13 cellular contexts compared by ENCODE assay signal in genomic region chr2:75545387-75545786, GRCh38. TPM values are rescaled to one million over a fixed set of nuclear protein-coding genes. Genes with fewer than 3 reads are reported as not detected.
DNase-seq lines count a peak whose midpoint lies in the region; ATAC-seq and TF ChIP-seq lines count a peak whose summit lies in the region.
"Had no signal": no experiment of that assay in that cellular context is flagged by ENCODE, and none has a peak within 500 bp of the region (broad histone marks: within the 10 kb centered on the region; RNA-seq: fewer than 3 reads in every experiment).

No MANE protein-coding gene starts in this region.

- H2AK9ac ChIP-seq in IMR-90 (replicated peaks; ENCODE audit: low read depth, low read length, poor library complexity), result no peak overlapping the region

- no peak overlapping the region for H2BK20ac ChIP-seq in IMR-90 (ENCODE audit: low read depth, low read length)

- H2BK12ac ChIP-seq in neuronal stem cell (ENCODE audit: low read length), result no peak overlapping the region

- BruUV-seq in IMR-90 (replicated peaks; lab: Mats Ljungman, UMichigan), result no TSS peak

- no peaks in the 10 kb centered on the region for H3K9me3 ChIP-seq in IMR-90 (ENCODE audit: control insufficient read depth, insufficient read depth, low read length)
- H3K9me3 ChIP-seq in esophagus muscularis mucosa, result no peaks in the 10 kb centered on the region
- H3K9me3 ChIP-seq in neuronal stem cell (replicated peaks in 1 of 2; ENCODE audit: control insufficient read depth in 2 of 2, insufficient read depth in 1 of 2, low read depth in 1 of 2, low read length in 2 of 2), result peaks cover 0 to 3% of the 10 kb centered on the region in 2 donors
- H3K9me3 ChIP-seq: Caco-2 had no signal

- no peak for ATAC-seq in IMR-90 (ENCODE audit: low read depth)
- no peak for ATAC-seq in activated CD8-positive, alpha-beta T cell treated with anti-CD3 and anti-CD28 coated beads, Interleukin-2, amount 10 ng/mL, durations not matched to agents 7 days and 5 days

- peak overlapping the region; percentile 44; the same call in 1 of the 2 replicates for H3K18ac ChIP-seq in IMR-90 (ENCODE audit: low read depth, low read length)
- no peak overlapping the region for H3K18ac ChIP-seq in neuronal stem cell (ENCODE audit: low read length)

- TF ChIP-seq POLR2A in IMR-90 (IDR thresholded peaks at IDR 0.05; ENCODE audit: low read depth, low read length) (no peak), esophagus muscularis mucosa (IDR thresholded peaks at IDR 0.05; ENCODE audit: low read depth) (no peak)

- H3K4me3 ChIP-seq in IMR-90 (ENCODE audit: insufficient read depth, low read depth, low read length) (no peak overlapping the region), esophagus muscularis mucosa (no peak overlapping the region), neuronal stem cell (ENCODE audit: low read length in 2 of 2) (no peak overlapping the region)

- intact Hi-C loops in IMR-90 (cut with micrococcal nuclease) (no loop called here), esophagus muscularis mucosa (cut with DNase I) (no loop called here)

- H4K8ac ChIP-seq in IMR-90 (ENCODE audit: low read depth in 2 of 2, low read length in 2 of 2) (no peak overlapping the region), neuronal stem cell (ENCODE audit: low read depth, low read length) (no peak overlapping the region)

- H3K27me3 ChIP-seq in IMR-90 (ENCODE audit: control insufficient read depth, insufficient read depth, low read length) (no peaks in the 10 kb centered on the region), esophagus muscularis mucosa (no peaks in the 10 kb centered on the region), neuronal stem cell (ENCODE audit: control insufficient read depth in 3 of 3, insufficient read depth in 3 of 3, low read depth in 1 of 3, low read length in 3 of 3) (no peaks in the 10 kb centered on the region)

- H2AFZ ChIP-seq in IMR-90 (replicated peaks; ENCODE audit: low read length, poor library complexity) (no peak overlapping the region), neuronal stem cell (ENCODE audit: low read length) (peak overlapping the region; percentile 39)

- H2BK5ac ChIP-seq in IMR-90 (ENCODE audit: low read depth, low read length, poor library complexity, severe bottlenecking) (no peak overlapping the region), neuronal stem cell (ENCODE audit: low read length) (no peak overlapping the region)

- POLR2A ChIA-PET in IMR-90 (lab: Charles Lee; ENCODE audit: unreplicated experiment) (no interaction called here), RWPE1 (lab: Yijun Ruan, JAX; ENCODE audit: low non-redundant PET) (no interaction called here)
- POLR2A ChIA-PET in activated CD8-positive, alpha-beta T cell treated with anti-CD3 and anti-CD28 coated beads, Interleukin-2, amount 10 ng/mL, durations not matched to agents 7 days and 5 days (lab: Charles Lee), result no interaction called here

- no peak for TF ChIP-seq RAD21 in IMR-90 (IDR thresholded peaks at IDR 0.05; ENCODE audit: low read length)

- no peak overlapping the region for H3K9ac ChIP-seq in IMR-90 (ENCODE audit: low read depth, low read length)
- no peak overlapping the region for H3K9ac ChIP-seq in neuronal stem cell (ENCODE audit: low read depth, low read length, poor library complexity)

- in situ Hi-C loops in IMR-90 (cut with MboI; ENCODE audit: low sequenced_read_pairs), result no loop called here

- no peaks in the 10 kb centered on the region for H3K36me3 Mint-ChIP-seq in activated CD8-positive, alpha-beta T cell treated with anti-CD3 and anti-CD28 coated beads, Interleukin-2, amount 10 ng/mL, durations not matched to agents 7 days and 5 days (ENCODE audit: low read depth)

- H3K36me3 ChIP-seq in IMR-90 (ENCODE audit: control insufficient read depth, insufficient read depth, low read length), result peaks cover 14% of the 10 kb centered on the region
- no peaks in the 10 kb centered on the region for H3K36me3 ChIP-seq in esophagus muscularis mucosa
- H3K36me3 ChIP-seq in neuronal stem cell (replicated peaks in 1 of 2; ENCODE audit: control insufficient read depth in 2 of 2, insufficient read depth in 2 of 2, low read length in 2 of 2), result no peaks in the 10 kb centered on the region

- H3K27ac Mint-ChIP-seq in activated CD8-positive, alpha-beta T cell treated with anti-CD3 and anti-CD28 coated beads, Interleukin-2, amount 10 ng/mL, durations not matched to agents 7 days and 5 days, result no peak overlapping the region
- H3K27ac Mint-ChIP-seq: CD4-positive, alpha-beta T cell; H9 had no signal

- peak overlapping the region; percentile 69; the same call in 1 of the 2 replicates for H4K5ac ChIP-seq in IMR-90 (ENCODE audit: low read depth, low read length)

- H3K4me3 Mint-ChIP-seq in activated CD8-positive, alpha-beta T cell treated with anti-CD3 and anti-CD28 coated beads, Interleukin-2, amount 10 ng/mL, durations not matched to agents 7 days and 5 days, result no peak overlapping the region
- H3K4me3 Mint-ChIP-seq: CD4-positive, alpha-beta T cell; H9 had no signal

- peaks cover 9% of the 10 kb centered on the region for H3K27me3 Mint-ChIP-seq in activated CD8-positive, alpha-beta T cell treated with anti-CD3 and anti-CD28 coated beads, Interleukin-2, amount 10 ng/mL, durations not matched to agents 7 days and 5 days (ENCODE audit: low read depth)

- no peaks in the 10 kb centered on the region for H3K4me1 Mint-ChIP-seq in activated CD8-positive, alpha-beta T cell treated with anti-CD3 and anti-CD28 coated beads, Interleukin-2, amount 10 ng/mL, durations not matched to agents 7 days and 5 days (ENCODE audit: low read depth)

- TF ChIP-seq CTCF in IMR-90 (conservative IDR thresholded peaks at IDR 0.05; ENCODE audit: low read depth, low read length), result no peak
- no peak for TF ChIP-seq CTCF in esophagus muscularis mucosa (IDR thresholded peaks at IDR 0.05)
- no peak for TF ChIP-seq CTCF in RWPE1 (conservative IDR thresholded peaks at IDR 0.05; ENCODE audit: low read depth)

- no peak for DNase-seq in IMR-90
- DNase-seq in esophagus muscularis mucosa (ENCODE audit: extremely low spot score), result peak; percentile 85
- no peak for DNase-seq in neuronal stem cell (ENCODE audit: low spot score)
- peak; percentile 25 for DNase-seq in renal cortical epithelial cell (ENCODE audit: low read depth)
- DNase-seq in NK-92 treated with Interleukin-12 subunit alpha and Interleukin-12 subunit beta, amount 100 ng/mL, for 24 hours (lab: John Stamatoyannopoulos, UW), result no peak
- no peak for DNase-seq in RWPE1 (ENCODE audit: low spot score)
- no peak for DNase-seq in activated CD8-positive, alpha-beta T cell treated with anti-CD3 and anti-CD28 coated beads, Interleukin-2, amount 10 ng/mL, durations not matched to agents 7 days and 5 days
- DNase-seq: ACHN; Caco-2; CD4-positive, alpha-beta T cell; GF-D8; H9 had no signal

- peaks cover 61 to 92% of the 10 kb centered on the region in 2 experiments for H3K79me1 ChIP-seq in IMR-90 (ENCODE audit: low read depth in 1 of 2, low read length in 2 of 2)
- H3K79me1 ChIP-seq in neuronal stem cell (ENCODE audit: low read depth, low read length), result no peaks in the 10 kb centered on the region

- TF ChIP-seq EP300 in esophagus muscularis mucosa (IDR thresholded peaks at IDR 0.05), result no peak

- H2BK15ac ChIP-seq in IMR-90 (ENCODE audit: low read depth, low read length) (no peak overlapping the region), neuronal stem cell (ENCODE audit: low read length) (no peak overlapping the region)

- H3K56ac ChIP-seq in IMR-90 (ENCODE audit: extremely low read depth, insufficient read depth, low read length), result no peak overlapping the region

- no peaks in the 10 kb centered on the region for H3K9me3 Mint-ChIP-seq in activated CD8-positive, alpha-beta T cell treated with anti-CD3 and anti-CD28 coated beads, Interleukin-2, amount 10 ng/mL, durations not matched to agents 7 days and 5 days (ENCODE audit: insufficient read depth)

- H3K4me2 ChIP-seq in IMR-90 (ENCODE audit: low read depth, low read length) (no peak overlapping the region), neuronal stem cell (ENCODE audit: insufficient read depth, low read length, poor library complexity, severe bottlenecking) (no peak overlapping the region)

- peaks cover 39% of the 10 kb centered on the region for H3K9me1 ChIP-seq in IMR-90 (ENCODE audit: insufficient read depth, low read length)

- no peak overlapping the region for H3K23ac ChIP-seq in IMR-90 (ENCODE audit: low read depth, low read length)
- no peak overlapping the region for H3K23ac ChIP-seq in neuronal stem cell (ENCODE audit: low read depth, low read length, poor library complexity)

- H2AK5ac ChIP-seq in IMR-90 (ENCODE audit: low read depth, low read length) (no peak overlapping the region), neuronal stem cell (ENCODE audit: low read depth, low read length) (no peak overlapping the region)

- H2BK120ac ChIP-seq in IMR-90 (ENCODE audit: low read depth, low read length), result no peak overlapping the region
- H2BK120ac ChIP-seq in neuronal stem cell (ENCODE audit: low read depth, low read length), result no peak overlapping the region

- dilution Hi-C loops in IMR-90 (cut with HindIII; ENCODE audit: low sequenced_read_pairs, unreplicated experiment), result no loop called here

- CTCF ChIA-PET in IMR-90 (lab: Yijun Ruan, JAX), result interaction anchor here (0.7 kb wide), 1 partner anchor 43 kb away, joined by 3 read pairs; no protein-coding TSS in a partner anchor
- CTCF ChIA-PET in RWPE1 (lab: Yijun Ruan, JAX), result interaction anchor here (0.6 kb wide), 2 partner anchors 28 to 138 kb away, joined by 3 read pairs; no protein-coding TSS in a partner anchor
- CTCF ChIA-PET in activated CD8-positive, alpha-beta T cell treated with anti-CD3 and anti-CD28 coated beads, Interleukin-2, amount 10 ng/mL, durations not matched to agents 7 days and 5 days (lab: Charles Lee), result no interaction called here

- H3K4ac ChIP-seq in IMR-90 (ENCODE audit: low read depth, low read length), result no peak overlapping the region
- H3K4ac ChIP-seq in neuronal stem cell (ENCODE audit: low read length), result no peak overlapping the region

- H4K91ac ChIP-seq in IMR-90 (ENCODE audit: insufficient read depth, low read depth, low read length), result no peak overlapping the region
- no peak overlapping the region for H4K91ac ChIP-seq in neuronal stem cell (ENCODE audit: low read depth, low read length, poor library complexity)

- no CpG with 5 or more reads among the region's 3 CpGs for WGBS in IMR-90 (ENCODE audit: extremely low coverage in 2 of 2, insufficient read length in 1 of 2), 2 experiments
- 87% methylated on average over 3 of the region's 3 CpGs for WGBS in esophagus muscularis mucosa
- WGBS in neuronal stem cell (ENCODE audit: extremely low coverage in 2 of 2, insufficient read length in 2 of 2, insufficient replicate concordance in 1 of 2), 2 donors, result no CpG with 5 or more reads among the region's 3 CpGs

- H4K20me1 ChIP-seq in IMR-90 (ENCODE audit: insufficient read depth, low read length), result peaks cover 50% of the 10 kb centered on the region

- H3K4me1 ChIP-seq in IMR-90 (ENCODE audit: control insufficient read depth, insufficient read depth, low read length) (peaks cover 12% of the 10 kb centered on the region), esophagus muscularis mucosa (no peaks in the 10 kb centered on the region), neuronal stem cell (ENCODE audit: control insufficient read depth in 2 of 2, insufficient read depth in 1 of 2, low read depth in 1 of 2, low read length in 2 of 2) (peaks cover 10 to 18% of the 10 kb centered on the region in 2 donors)

- no peak overlapping the region for H3K27ac ChIP-seq in IMR-90 (ENCODE audit: insufficient read depth, low read length)
- no peak overlapping the region for H3K27ac ChIP-seq in esophagus muscularis mucosa (replicated peaks in 1 of 4)
- peak overlapping the region; percentile 28 for H3K27ac ChIP-seq in neuronal stem cell (replicated peaks; ENCODE audit: low read length)
- H3K27ac ChIP-seq in RWPE1, result no peak overlapping the region
- H3K27ac ChIP-seq: C4-2B had no signal

- H3K14ac ChIP-seq in IMR-90 (replicated peaks; ENCODE audit: low read depth, low read length), result no peak overlapping the region
- no peak overlapping the region for H3K14ac ChIP-seq in neuronal stem cell (ENCODE audit: low read length)

RNA-seq across cellular contexts. Expression of gene EVA1A, which starts 15.4 kb away (rescaled TPM):
- total RNA-seq in IMR-90 (2012; rRNA removed) (89.2 and 93.7 TPM in 2 replicates), esophagus muscularis mucosa (1 to 10 TPM in 1 of 4 donors, under 1 TPM in 2, not detected in 1; 0.17 to 1.2 (median 0.69) TPM), renal cortical epithelial cell (82.8 and 202 TPM in 2 replicates)
- 54.5 and 61.6 TPM in 2 replicates for polyA plus RNA-seq in IMR-90 (2012; rRNA removed)
- 71.6 and 118 TPM in 2 replicates for polyA plus RNA-seq in IMR-90 (2012; cell fraction: cytosol; rRNA removed)
- 36.3 and 66.6 TPM in 2 replicates for polyA plus RNA-seq in IMR-90 (2012; cell fraction: nucleus; rRNA removed; ENCODE audit: low replicate concordance)
- polyA plus RNA-seq in neuronal stem cell (2013, experiment 1 of 2), result 1.7 TPM
- polyA plus RNA-seq in neuronal stem cell (2013, experiment 2 of 2), result 1.6 TPM
- not detected for total RNA-seq in activated CD8-positive, alpha-beta T cell treated with anti-CD3 and anti-CD28 coated beads, Interleukin-2, amount 10 ng/mL, durations not matched to agents 7 days and 5 days
- total RNA-seq: CD4-positive, alpha-beta T cell had no signal

Comparison
In these comparisons a context has a peak if more than half of its experiments do, and no peak if none do; other contexts are left out.
1. DNase-seq: peak in esophagus muscularis mucosa (single experiment) and renal cortical epithelial cell (single experiment); none in IMR-90 (single experiment), neuronal stem cell (single experiment), NK-92 treated with Interleukin-12 subunit alpha and Interleukin-12 subunit beta, amount 100 ng/mL, for 24 hours (single experiment), RWPE1 (single experiment) and activated CD8-positive, alpha-beta T cell treated with anti-CD3 and anti-CD28 coated beads, Interleukin-2, amount 10 ng/mL, durations not matched to agents 7 days and 5 days (single experiment).
2. RNA of gene EVA1A, which starts 15.4 kb away (total RNA-seq): 89.2 to 93.7 TPM in IMR-90 and 82.8 to 202 TPM in renal cortical epithelial cell; 0.17 to 1.2 TPM in esophagus muscularis mucosa and not detected in activated CD8-positive, alpha-beta T cell treated with anti-CD3 and anti-CD28 coated beads, Interleukin-2, amount 10 ng/mL, durations not matched to agents 7 days and 5 days; every median in the first group is over 10 times any median in the second.